23 cellular contexts compared by ENCODE assay signal in the genomic region with DNA sequence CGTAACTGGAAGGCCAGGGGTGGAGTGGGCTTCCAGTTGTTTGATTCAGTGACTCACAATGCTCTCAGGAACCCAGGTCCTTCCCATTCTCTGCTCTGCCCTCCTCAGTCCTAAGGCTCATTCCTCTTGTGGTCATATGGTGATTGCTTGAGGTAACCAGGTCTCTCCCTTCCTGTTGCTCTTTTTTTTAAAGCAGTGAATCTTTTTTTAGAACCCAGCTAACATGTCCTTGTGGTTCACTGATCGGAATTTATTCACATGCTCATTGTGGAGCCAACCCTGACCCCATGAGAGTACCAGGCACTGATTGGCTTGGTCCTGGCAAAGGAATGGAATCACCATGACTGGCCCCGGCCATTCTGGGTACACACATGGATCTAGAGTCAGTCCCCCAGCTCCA. TPM values are rescaled to one million over a fixed set of nuclear protein-coding genes. Genes with fewer than 3 reads are reported as not detected.
DNase-seq lines count a peak whose midpoint lies in the region; ATAC-seq, FAIRE-seq and TF ChIP-seq lines count a peak whose summit lies in the region.
"Had no signal": no experiment of that assay in that cellular context is flagged by ENCODE, and none has a peak within 500 bp of the region (broad histone marks: within the 10 kb centered on the region; RNA-seq: fewer than 3 reads in every experiment).

No MANE protein-coding gene starts in this region.

- H3K27me3 ChIP-seq in H1 (replicated peaks in 1 of 4; ENCODE audit: control insufficient read depth in 3 of 4, extremely low read depth in 1 of 4, insufficient read depth in 3 of 4, low read length in 3 of 4) = 0 out of 7 replicates have a peak, but pooled peaks cover 0 to 4% (median 0%) of the 10 kb centered on the region in 4 experiments
- no peaks in the 10 kb centered on the region for H3K27me3 ChIP-seq in skeletal muscle tissue (ENCODE audit: control insufficient read depth in 3 of 3, insufficient read depth in 3 of 3, low read length in 3 of 3)
- H3K27me3 ChIP-seq: breast epithelium, neutrophil, tibial nerve had no signal

- no peak overlapping the region for H3K4me2 ChIP-seq in H1 (ENCODE audit: insufficient read depth in 1 of 2, low read depth in 2 of 2, low read length in 2 of 2)

- H2AK5ac ChIP-seq in H1 (ENCODE audit: low read depth, low read length) = no peak overlapping the region

- no peak overlapping the region for H4K5ac ChIP-seq in H1 (ENCODE audit: insufficient read length, low read depth, low read length)

- H3K4ac ChIP-seq in H1 (replicated peaks; ENCODE audit: insufficient read length, low read depth, low read length) = no peak overlapping the region

- no peak overlapping the region for H3K4me3 Mint-ChIP-seq in activated CD4-positive, alpha-beta memory T cell treated with anti-CD3 and anti-CD28 coated beads, Interleukin-2, amount 10 ng/mL, durations not matched to agents 7 days and 5 days
- H3K4me3 Mint-ChIP-seq: activated CD8-positive, alpha-beta T cell treated with anti-CD3 and anti-CD28 coated beads for 36 hours; dendritic cell treated with granulocyte-macrophage colony-stimulating factor and Interleukin-4, amounts not matched to agents 40 ng/mL and 50 ng/mL, for 4 days; immature natural killer cell; stimulated activated naive CD8-positive, alpha-beta T cell treated with anti-CD3 and anti-CD28 coated beads, Interleukin-15, amount 100 ng/mL, for 72 hours had no signal

- no peaks in the 10 kb centered on the region for H3K9me3 Mint-ChIP-seq in activated CD4-positive, alpha-beta memory T cell treated with anti-CD3 and anti-CD28 coated beads, Interleukin-2, amount 10 ng/mL, durations not matched to agents 7 days and 5 days
- H3K9me3 Mint-ChIP-seq: activated CD8-positive, alpha-beta T cell treated with anti-CD3 and anti-CD28 coated beads for 36 hours; dendritic cell treated with granulocyte-macrophage colony-stimulating factor and Interleukin-4, amounts not matched to agents 40 ng/mL and 50 ng/mL, for 4 days had no signal

- H3K79me1 ChIP-seq in H1 (ENCODE audit: low read depth, low read length) = no peaks in the 10 kb centered on the region

- H3K9ac ChIP-seq in H1 (replicated peaks in 1 of 4; ENCODE audit: extremely low read depth in 1 of 4, low read depth in 3 of 4, low read length in 3 of 4) (no peak overlapping the region), skeletal muscle tissue (ENCODE audit: low read depth in 1 of 3, low read length in 3 of 3) (no peak overlapping the region)

- no peak overlapping the region; a peak in 2 of 8 replicates for H3K4me3 ChIP-seq in H1 (ENCODE audit: extremely low read depth in 1 of 4, insufficient read depth in 2 of 4, low read depth in 3 of 4, low read length in 4 of 4)
- no peak overlapping the region for H3K4me3 ChIP-seq in skeletal muscle tissue (ENCODE audit: low read length in 3 of 3)
- H3K4me3 ChIP-seq: breast epithelium, GM12878, lung, tibial nerve had no signal

- H3K9me3 ChIP-seq in H1 (ENCODE audit: insufficient read depth in 2 of 2, low read depth in 1 of 2, low read length in 1 of 2) (no peaks in the 10 kb centered on the region), skeletal muscle tissue (ENCODE audit: control insufficient read depth in 3 of 3, low read length in 3 of 3) (no peaks in the 10 kb centered on the region)
- H3K9me3 ChIP-seq: breast epithelium, neutrophil, tibial nerve had no signal

- TF ChIP-seq EP300 in H1 (IDR thresholded peaks at IDR 0.05; ENCODE audit: borderline replicate concordance in 1 of 2, low read depth in 2 of 2, low read length in 2 of 2) = no peak

- CTCF ChIA-PET in H1 (lab: Charles Lee; ENCODE audit: partially characterized antibody) = interaction anchor here (0.7 to 5.1 kb wide), 5 partner anchors 9 to 204 kb away, joined by 3 to 46 read pairs (median 4); no protein-coding TSS in a partner anchor
- CTCF ChIA-PET in activated CD4-positive, alpha-beta memory T cell treated with anti-CD3 and anti-CD28 coated beads, Interleukin-2, amount 10 ng/mL, durations not matched to agents 7 days and 5 days (lab: Charles Lee) = interaction anchor here (1.3 to 1.4 kb wide), 2 partner anchors 17 to 117 kb away, joined by 3 to 4 read pairs; no protein-coding TSS in a partner anchor

- H4K8ac ChIP-seq in H1 (ENCODE audit: extremely low read depth, insufficient read depth, low read length) = no peak overlapping the region

- no peak overlapping the region for H4K91ac ChIP-seq in H1 (replicated peaks; ENCODE audit: insufficient read length, low read length)

- no peak overlapping the region for H3K27ac ChIP-seq in H1 (ENCODE audit: low read depth, low read length)
- peak overlapping the region; percentile 46 for H3K27ac ChIP-seq in skeletal muscle tissue (ENCODE audit: low read depth, low read length)
- H3K27ac ChIP-seq: breast epithelium, neutrophil, RWPE1 had no signal

- no peak overlapping the region for H3K56ac ChIP-seq in H1 (replicated peaks; ENCODE audit: insufficient read length, low read depth, low read length)

- H2BK5ac ChIP-seq in H1 (ENCODE audit: low read depth, low read length) = no peak overlapping the region

- H3K23ac ChIP-seq in H1 (ENCODE audit: insufficient read length) = no peak overlapping the region

- H2BK12ac ChIP-seq in H1 (ENCODE audit: low read depth, low read length) = no peak overlapping the region

- H3K36me3 Mint-ChIP-seq in activated CD4-positive, alpha-beta memory T cell treated with anti-CD3 and anti-CD28 coated beads, Interleukin-2, amount 10 ng/mL, durations not matched to agents 7 days and 5 days (ENCODE audit: low read depth) = no peaks in the 10 kb centered on the region
- H3K36me3 Mint-ChIP-seq: immature natural killer cell had no signal

- no peak overlapping the region for H2BK20ac ChIP-seq in H1 (ENCODE audit: low read length)

- H3K79me2 ChIP-seq in H1 (ENCODE audit: control insufficient read depth in 1 of 2, insufficient read depth in 2 of 2, low read length in 2 of 2) = no peaks in the 10 kb centered on the region; a peak in 1 of 4 replicates

- 87% methylated on average over 3 of the region's 3 CpGs; no CpG with 5 or more reads in 1 of the 2 experiments for WGBS in H1 (ENCODE audit: extremely low coverage in 1 of 2, insufficient coverage in 1 of 2, insufficient read length in 1 of 2, insufficient replicate concordance in 2 of 2, low coverage in 1 of 2, low lambda C conversion rate in 2 of 2, missing lambda C conversion rate in 1 of 2), 2 experiments

- no peaks in the 10 kb centered on the region for H4K20me1 ChIP-seq in H1 (replicated peaks in 1 of 2; ENCODE audit: control insufficient read depth in 1 of 2, insufficient read depth in 2 of 2, low read length in 2 of 2)

- no peak overlapping the region for H3K14ac ChIP-seq in H1 (ENCODE audit: insufficient read length)

- peak overlapping the region; percentile 32; the same call in 1 of the 2 replicates for H2BK15ac ChIP-seq in H1 (ENCODE audit: low read length)

- DNase-seq in LHCN-M2 (ENCODE audit: low read depth) (peak; percentile 83), H1 (ENCODE audit: low read depth in 1 of 2, low spot score in 2 of 2) (peak in 1 of 2 experiments; percentile 23), left ventricle myocardium superior (no peak), HK-2 (ENCODE audit: unreplicated experiment) (no peak), GM12891 (ENCODE audit: insufficient read length, low spot score) (no peak)
- DNase-seq in activated CD4-positive, alpha-beta memory T cell treated with anti-CD3 and anti-CD28 coated beads, Interleukin-2, amount 10 ng/mL, durations not matched to agents 7 days and 5 days = no peak
- DNase-seq: activated CD8-positive, alpha-beta T cell treated with anti-CD3 and anti-CD28 coated beads for 36 hours; activated gamma-delta T cell; immature natural killer cell; NCI-H1417 treated with DMSO at 0.1 percent for 48 hours; NCI-H2171 treated with DMSO at 0.1 percent for 48 hours; stimulated activated naive CD8-positive, alpha-beta T cell treated with anti-CD3 and anti-CD28 coated beads, Interleukin-15, amount 100 ng/mL, for 72 hours had no signal

- no peak for FAIRE-seq in H1 (lab: Jason Lieb, UNC)
- no peak for FAIRE-seq in GM12891 (lab: Jason Lieb, UNC)
- FAIRE-seq: endometrium, GM12878, GM19239 had no signal

- peaks cover 14% of the 10 kb centered on the region for H3K27me3 Mint-ChIP-seq in activated CD4-positive, alpha-beta memory T cell treated with anti-CD3 and anti-CD28 coated beads, Interleukin-2, amount 10 ng/mL, durations not matched to agents 7 days and 5 days

- POLR2A ChIA-PET in H1 (lab: Charles Lee; ENCODE audit: partially characterized antibody) = interaction anchor here (0.8 to 2.5 kb wide), 2 partner anchors 161 to 168 kb away, joined by 3 to 9 read pairs; a partner anchor contains a TSS
- POLR2A ChIA-PET in activated CD4-positive, alpha-beta memory T cell treated with anti-CD3 and anti-CD28 coated beads, Interleukin-2, amount 10 ng/mL, durations not matched to agents 7 days and 5 days (lab: Charles Lee) = no interaction called here

- H3K23me2 ChIP-seq in H1 (ENCODE audit: low read depth, low read length) = no peaks in the 10 kb centered on the region; the same call in 1 of the 2 replicates

- ATAC-seq in left ventricle myocardium superior = peak; percentile 61
- ATAC-seq: activated CD4-positive, CD25-positive, alpha-beta regulatory T cell treated with anti-CD3 and anti-CD28 coated beads, Interleukin-2, amount 50 U/mL, for 24 hours; activated CD8-positive, alpha-beta T cell treated with anti-CD3 and anti-CD28 coated beads for 36 hours; GM12878; stimulated activated naive CD8-positive, alpha-beta T cell treated with anti-CD3 and anti-CD28 coated beads, Interleukin-15, amount 100 ng/mL, for 72 hours had no signal

- H2BK120ac ChIP-seq in H1 (replicated peaks; ENCODE audit: low read depth, low read length) = no peak overlapping the region

- TF ChIP-seq POLR2A in H1 (IDR thresholded peaks at IDR 0.05; ENCODE audit: control extremely low read depth in 1 of 2, low read depth in 2 of 2, low read length in 2 of 2) (no peak), GM12891 (IDR thresholded peaks at IDR 0.05; ENCODE audit: low read depth, low read length) (no peak)

- peaks cover 0 to 4% (median 0%) of the 10 kb centered on the region in 4 experiments; a peak in 1 of 7 replicates for H3K4me1 ChIP-seq in H1 (replicated peaks in 1 of 4; ENCODE audit: control insufficient read depth in 3 of 4, insufficient read depth in 4 of 4, low read length in 3 of 4)
- peaks cover 16 to 38% (median 28%) of the 10 kb centered on the region in 3 donors for H3K4me1 ChIP-seq in skeletal muscle tissue (ENCODE audit: control insufficient read depth in 3 of 3, insufficient read depth in 3 of 3, low read length in 3 of 3)
- H3K4me1 ChIP-seq: breast epithelium had no signal

- H3K36me3 ChIP-seq in H1 (ENCODE audit: control insufficient read depth in 2 of 4, insufficient read depth in 4 of 4, low read length in 3 of 4) = no peaks in the 10 kb centered on the region; a peak in 1 of 8 replicates
- H3K36me3 ChIP-seq in skeletal muscle tissue (ENCODE audit: control insufficient read depth in 3 of 3, insufficient read depth in 3 of 3, low read length in 3 of 3) = peaks cover 12 to 30% (median 19%) of the 10 kb centered on the region in 3 donors
- H3K36me3 ChIP-seq: breast epithelium, neutrophil had no signal

- no peak overlapping the region for H3K18ac ChIP-seq in H1 (ENCODE audit: extremely low read depth, low read length)

- no peak overlapping the region for H3K27ac Mint-ChIP-seq in activated CD4-positive, alpha-beta memory T cell treated with anti-CD3 and anti-CD28 coated beads, Interleukin-2, amount 10 ng/mL, durations not matched to agents 7 days and 5 days
- H3K27ac Mint-ChIP-seq: activated CD8-positive, alpha-beta T cell treated with anti-CD3 and anti-CD28 coated beads for 36 hours; dendritic cell treated with granulocyte-macrophage colony-stimulating factor and Interleukin-4, amounts not matched to agents 40 ng/mL and 50 ng/mL, for 4 days; immature natural killer cell; stimulated activated naive CD8-positive, alpha-beta T cell treated with anti-CD3 and anti-CD28 coated beads, Interleukin-15, amount 100 ng/mL, for 72 hours had no signal

- no peak for TF ChIP-seq RAD21 in H1 (IDR thresholded peaks at IDR 0.05 in 1 of 2, conservative IDR thresholded peaks at IDR 0.05 in 1 of 2; ENCODE audit: low read depth in 2 of 2, low read length in 2 of 2)

- intact Hi-C loops in left ventricle myocardium superior (cut with micrococcal nuclease) = no loop called here

- no peak for TF ChIP-seq CTCF in H1 (IDR thresholded peaks at IDR 0.05; ENCODE audit: control extremely low read depth in 1 of 3, insufficient read depth in 1 of 3, low read depth in 1 of 3, low read length in 3 of 3)

- peaks cover 12% of the 10 kb centered on the region for H3K4me1 Mint-ChIP-seq in activated CD4-positive, alpha-beta memory T cell treated with anti-CD3 and anti-CD28 coated beads, Interleukin-2, amount 10 ng/mL, durations not matched to agents 7 days and 5 days

- no peak overlapping the region for H2AFZ ChIP-seq in H1 (ENCODE audit: low read length)

RNA-seq across cellular contexts. Expression of a gene that starts 7.4 kb away (rescaled TPM):
- total RNA-seq in LHCN-M2 (2014; rRNA removed) = 3.5 and 6.1 TPM in 2 replicates
- polyA plus RNA-seq in LHCN-M2 (2012) = 14.2 TPM
- total RNA-seq in H1 (2021; fragmentation: NEBNext Ultra II Directional; extraction: Animal tissue kit (Norgen Biotek cat#: 25700)) = 4.6 TPM in 2 replicates
- polyA plus RNA-seq in H1 (2011; rRNA removed) = 7.0 and 8.0 TPM in 2 replicates
- 9.4 TPM for polyA plus RNA-seq in H1 (2011; cell fraction: cytosol; rRNA removed)
- 16.0 TPM for polyA plus RNA-seq in H1 (2011; cell fraction: nucleus; rRNA removed)
- 5.5 to 9.6 TPM (median 7.8 TPM) in 4 replicates for polyA plus RNA-seq in H1 (2012, experiment 1 of 2)
- 5.1 TPM for polyA plus RNA-seq in H1 (2012, experiment 2 of 2)
- polyA plus RNA-seq in H1 (2013, experiment 1 of 2) = 3.4 TPM
- polyA plus RNA-seq in H1 (2013, experiment 2 of 2) = 3.7 TPM
- polyA minus RNA-seq in H1 (2011; rRNA and poly(A)+ RNA removed) = 6.5 and 10.5 TPM in 2 replicates
- 3.9 TPM for polyA minus RNA-seq in H1 (2011; cell fraction: cytosol; rRNA and poly(A)+ RNA removed)
- 10.5 TPM for polyA minus RNA-seq in H1 (2011; cell fraction: nucleus; rRNA and poly(A)+ RNA removed)
- 31.8 TPM for total RNA-seq in left ventricle myocardium superior
- total RNA-seq in skeletal muscle tissue = 9.9 TPM
- total RNA-seq in activated CD4-positive, alpha-beta memory T cell treated with anti-CD3 and anti-CD28 coated beads, Interleukin-2, amount 10 ng/mL, durations not matched to agents 7 days and 5 days = not detected
- 1.0 TPM for polyA plus RNA-seq in GM12891 (2012; ENCODE audit: low read depth, missing spikeins)
- polyA plus RNA-seq: GM12878 had no signal

RNA-seq across cellular contexts. Expression of a gene that starts 49.7 kb away (rescaled TPM):
- total RNA-seq in LHCN-M2 (2014; rRNA removed) (not detected in 2 replicates), left ventricle myocardium superior (not detected), skeletal muscle tissue (not detected)
- polyA plus RNA-seq in LHCN-M2 (2012) = not detected
- total RNA-seq in H1 (2021; fragmentation: NEBNext Ultra II Directional; extraction: Animal tissue kit (Norgen Biotek cat#: 25700)) = not detected in 2 replicates
- 0.09 TPM in 1 of 2 replicates, not detected in the other for polyA plus RNA-seq in H1 (2011; rRNA removed)
- 0.37 TPM for polyA plus RNA-seq in H1 (2011; cell fraction: cytosol; rRNA removed)
- 0.13 TPM for polyA plus RNA-seq in H1 (2011; cell fraction: nucleus; rRNA removed)
- not detected in 4 replicates for polyA plus RNA-seq in H1 (2012, experiment 1 of 2)
- not detected for polyA plus RNA-seq in H1 (2012, experiment 2 of 2)
- not detected for polyA plus RNA-seq in H1 (2013, experiment 1 of 2)
- polyA plus RNA-seq in H1 (2013, experiment 2 of 2) = not detected
- not detected in 2 replicates for polyA minus RNA-seq in H1 (2011; rRNA and poly(A)+ RNA removed)
- polyA minus RNA-seq in H1 (2011; cell fraction: cytosol; rRNA and poly(A)+ RNA removed) = not detected
- not detected for polyA minus RNA-seq in H1 (2011; cell fraction: nucleus; rRNA and poly(A)+ RNA removed)
- not detected for total RNA-seq in activated CD4-positive, alpha-beta memory T cell treated with anti-CD3 and anti-CD28 coated beads, Interleukin-2, amount 10 ng/mL, durations not matched to agents 7 days and 5 days
- not detected for polyA plus RNA-seq in GM12891 (2012; ENCODE audit: low read depth, missing spikeins)
- total RNA-seq: activated CD8-positive, alpha-beta T cell treated with anti-CD3 and anti-CD28 coated beads for 36 hours; GM12878; tibial nerve had no signal
- polyA plus RNA-seq: GM12878, immature natural killer cell had no signal
